In the genomic region with DNA sequence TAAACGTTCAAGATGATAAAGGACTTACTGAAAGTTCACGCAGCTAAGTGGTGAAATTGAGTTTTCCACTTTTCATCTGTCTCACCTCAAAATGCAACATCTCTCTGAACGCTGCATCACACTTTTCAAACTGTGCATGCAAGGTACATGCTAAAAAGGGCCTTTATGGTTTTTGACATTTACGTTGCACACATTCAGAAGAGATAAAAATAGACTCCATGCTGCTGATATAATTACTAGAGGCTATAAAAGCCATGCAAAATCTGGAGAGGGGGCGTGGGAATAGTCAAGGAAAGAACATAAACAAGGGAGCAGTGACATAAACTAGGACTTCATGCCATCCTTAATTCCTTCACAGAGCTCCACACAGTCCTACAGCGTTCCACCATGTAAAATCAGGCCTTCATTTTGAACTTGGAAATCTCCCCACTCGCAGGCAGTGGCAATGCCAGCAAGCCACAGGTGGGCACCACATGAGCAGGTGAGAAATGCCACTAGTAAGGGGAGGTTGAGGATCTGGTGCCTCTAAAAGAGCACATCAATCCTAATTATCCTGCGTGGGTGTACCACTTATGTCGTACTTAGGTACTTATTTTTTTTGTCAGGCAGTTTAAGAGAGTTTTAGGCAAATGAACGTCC, we compare ENCODE assay signal across 10 cellular contexts.
DNase-seq lines count a peak whose midpoint lies in the region; ATAC-seq and TF ChIP-seq lines count a peak whose summit lies in the region.
"Had no signal": no experiment of that assay in that cellular context is flagged by ENCODE, and none has a peak within 500 bp of the region (broad histone marks: within the 10 kb centered on the region; RNA-seq: fewer than 3 reads in every experiment).

No MANE protein-coding gene starts in this region.

- no peak for DNase-seq in stimulated activated naive CD8-positive, alpha-beta T cell treated with anti-CD3 and anti-CD28 coated beads, Interleukin-15, Interleukin-2, amounts not matched to agents 100 U/mL and 50 U/mL, for 24 hours
- DNase-seq in colonic mucosa (no peak), natural killer cell (no peak), NCI-H774 (lab: John Stamatoyannopoulos, UW) (no peak), HT-29 (ENCODE audit: low spot score) (no peak), D341Med (ENCODE audit: low spot score) (no peak)
- DNase-seq: midbrain had no signal

- peaks cover 8% of the 10 kb centered on the region for H3K27me3 ChIP-seq in colonic mucosa
- H3K27me3 ChIP-seq: thyroid gland had no signal

- no peaks in the 10 kb centered on the region for H3K9me3 Mint-ChIP-seq in stimulated activated naive CD8-positive, alpha-beta T cell treated with anti-CD3 and anti-CD28 coated beads, Interleukin-15, Interleukin-2, amounts not matched to agents 100 ng/mL and 50 ng/mL, for 24 hours
- H3K9me3 Mint-ChIP-seq in natural killer cell = no peaks in the 10 kb centered on the region

- TF ChIP-seq CTCF in colonic mucosa (IDR thresholded peaks at IDR 0.05) (no peak), natural killer cell (IDR thresholded peaks at IDR 0.05) (no peak)

- H3K9ac ChIP-seq in colonic mucosa (ENCODE audit: low read depth in 2 of 2, low read length in 2 of 2) = no peak overlapping the region

- no peaks in the 10 kb centered on the region for H3K9me3 ChIP-seq in colonic mucosa
- H3K9me3 ChIP-seq: thyroid gland had no signal

- intact Hi-C loops in colonic mucosa (cut with DNase I) (no loop called here), natural killer cell (cut with micrococcal nuclease) (loop anchor here (2.0 kb wide), 1 partner anchor 16 kb away; no protein-coding TSS in a partner anchor)

- H3K4me3 Mint-ChIP-seq in stimulated activated naive CD8-positive, alpha-beta T cell treated with anti-CD3 and anti-CD28 coated beads, Interleukin-15, Interleukin-2, amounts not matched to agents 100 ng/mL and 50 ng/mL, for 24 hours = peak overlapping the region; percentile 2
- H3K4me3 Mint-ChIP-seq in natural killer cell = peak overlapping the region; percentile 65

- no peak for ATAC-seq in stimulated activated naive CD8-positive, alpha-beta T cell treated with anti-CD3 and anti-CD28 coated beads, Interleukin-15, Interleukin-2, amounts not matched to agents 100 U/mL and 50 U/mL, for 24 hours
- ATAC-seq in natural killer cell = peak in 1 of 3 donors; percentile 6
- ATAC-seq in GM18498 (IDR thresholded peaks at IDR 0.05; ENCODE audit: unreplicated experiment) = no peak

- no peak overlapping the region for H3K4me3 ChIP-seq in colonic mucosa
- H3K4me3 ChIP-seq: thyroid gland had no signal

- peaks cover 23% of the 10 kb centered on the region for H3K36me3 Mint-ChIP-seq in stimulated activated naive CD8-positive, alpha-beta T cell treated with anti-CD3 and anti-CD28 coated beads, Interleukin-15, Interleukin-2, amounts not matched to agents 100 ng/mL and 50 ng/mL, for 24 hours (ENCODE audit: low read depth)
- H3K36me3 Mint-ChIP-seq in natural killer cell = peaks cover 8% of the 10 kb centered on the region

- H3K4me1 Mint-ChIP-seq in stimulated activated naive CD8-positive, alpha-beta T cell treated with anti-CD3 and anti-CD28 coated beads, Interleukin-15, Interleukin-2, amounts not matched to agents 100 ng/mL and 50 ng/mL, for 24 hours (ENCODE audit: low read depth) = peaks cover 71% of the 10 kb centered on the region
- H3K4me1 Mint-ChIP-seq in natural killer cell = peaks cover 90 to 92% of the 10 kb centered on the region in 2 donors

- H3K27ac Mint-ChIP-seq in stimulated activated naive CD8-positive, alpha-beta T cell treated with anti-CD3 and anti-CD28 coated beads, Interleukin-15, Interleukin-2, amounts not matched to agents 100 ng/mL and 50 ng/mL, for 24 hours = peak overlapping the region; percentile 78
- peak overlapping the region in 1 of 2 donors; percentile 86 for H3K27ac Mint-ChIP-seq in natural killer cell

- H3K36me3 ChIP-seq in colonic mucosa = no peaks in the 10 kb centered on the region
- H3K36me3 ChIP-seq: thyroid gland had no signal

- H3K4me1 ChIP-seq in colonic mucosa = no peaks in the 10 kb centered on the region
- H3K4me1 ChIP-seq: thyroid gland had no signal

- no peaks in the 10 kb centered on the region for H3K27me3 Mint-ChIP-seq in stimulated activated naive CD8-positive, alpha-beta T cell treated with anti-CD3 and anti-CD28 coated beads, Interleukin-15, Interleukin-2, amounts not matched to agents 100 ng/mL and 50 ng/mL, for 24 hours
- no peaks in the 10 kb centered on the region for H3K27me3 Mint-ChIP-seq in natural killer cell (ENCODE audit: low read depth in 2 of 2)

- H3K27ac ChIP-seq in colonic mucosa = peak overlapping the region; percentile 12
- H3K27ac ChIP-seq: thyroid gland had no signal
